Comparison of ENCODE assay signal across 20 cellular contexts in the genomic region with DNA sequence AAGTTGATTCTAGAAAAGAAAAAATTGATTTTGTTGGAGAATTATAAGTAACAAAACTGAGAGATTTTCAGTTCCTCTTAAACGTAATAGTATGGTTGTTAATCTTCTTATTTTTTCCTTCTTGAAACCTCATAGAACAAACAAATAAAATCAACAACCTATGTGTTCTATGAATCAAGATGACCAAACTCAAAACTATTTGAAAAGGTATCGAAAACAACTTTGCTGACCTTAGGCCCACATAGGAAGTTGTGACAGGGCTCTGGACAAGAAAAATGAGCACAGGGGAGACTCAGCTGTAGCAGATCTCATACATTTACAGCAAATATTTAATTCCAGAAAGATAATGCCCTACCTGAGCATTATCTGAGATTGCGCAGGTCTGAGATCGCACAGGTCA.
DNase-seq lines count a peak whose midpoint lies in the region; ATAC-seq, FAIRE-seq and TF ChIP-seq lines count a peak whose summit lies in the region.
"Had no signal": no experiment of that assay in that cellular context is flagged by ENCODE, and none has a peak within 500 bp of the region (broad histone marks: within the 10 kb centered on the region; RNA-seq: fewer than 3 reads in every experiment).

No MANE protein-coding gene starts in this region.

- peak; percentile 47 for ATAC-seq in GM18519 (IDR thresholded peaks at IDR 0.05; ENCODE audit: low FRiP score, unreplicated experiment)
- ATAC-seq in GM19351 (IDR thresholded peaks at IDR 0.05; ENCODE audit: unreplicated experiment) = peak; percentile 60
- peak; percentile 74 for ATAC-seq in HG02870 (IDR thresholded peaks at IDR 0.05; ENCODE audit: unreplicated experiment)
- ATAC-seq in GM12878 = peak; percentile 51
- no peak for ATAC-seq in heart left ventricle

- TF ChIP-seq EP300 in GM12878 (IDR thresholded peaks at IDR 0.05; ENCODE audit: borderline replicate concordance in 1 of 2, control insufficient read depth in 1 of 2, low read depth in 2 of 2, low read length in 2 of 2) = no peak

- no peak overlapping the region for H3K4me3 ChIP-seq in GM12878
- H3K4me3 ChIP-seq in heart left ventricle = no peak overlapping the region
- H3K4me3 ChIP-seq: BLaER1 treated with 17β-estradiol and CSF1 and Interleukin-3, amounts not matched to agents 10 nM and 100 nM had no signal

- no peaks in the 10 kb centered on the region for H4K20me1 ChIP-seq in GM12878 (ENCODE audit: control insufficient read depth, insufficient read depth)
- H4K20me1 ChIP-seq: BLaER1 treated with 17β-estradiol and CSF1 and Interleukin-3, amounts not matched to agents 10 nM and 100 nM had no signal

- no peak overlapping the region for H2AFZ ChIP-seq in GM12878 (ENCODE audit: control insufficient read depth, low read depth, low read length)

- TF ChIP-seq POLR2A in GM12878 (IDR thresholded peaks at IDR 0.05; ENCODE audit: low read depth, low read length) (no peak), heart left ventricle (IDR thresholded peaks at IDR 0.05) (no peak)

- H3K4me2 ChIP-seq in GM12878 (ENCODE audit: control insufficient read depth, insufficient read depth) = no peak overlapping the region
- H3K4me2 ChIP-seq: BLaER1 treated with 17β-estradiol and CSF1 and Interleukin-3, amounts not matched to agents 10 nM and 100 nM; KMS-11 had no signal

- BruUV-seq in GM12878 (replicated peaks; lab: Mats Ljungman, UMichigan) = no TSS peak

- intact Hi-C loops in GM12878 (cut with micrococcal nuclease; ENCODE audit: unreplicated experiment) = no loop called here
- intact Hi-C loops in heart left ventricle (cut with DNase I) = no loop called here

- SMC1A ChIA-PET in GM12878 (lab: Charles Lee; ENCODE audit: uncharacterized antibody, unreplicated experiment) = no interaction called here

- CTCF ChIA-PET in GM12878 (lab: Yijun Ruan, JAX) = no interaction called here

- POLR2A ChIA-PET in GM12878 (lab: Charles Lee) = no interaction called here

- H3K36me3 ChIP-seq in GM12878 (ENCODE audit: control insufficient read depth in 2 of 2, insufficient read depth in 2 of 2, low read length in 1 of 2) = no peaks in the 10 kb centered on the region
- H3K36me3 ChIP-seq in heart left ventricle = no peaks in the 10 kb centered on the region
- H3K36me3 ChIP-seq: BLaER1 treated with 17β-estradiol and CSF1 and Interleukin-3, amounts not matched to agents 10 nM and 100 nM had no signal

- no peaks in the 10 kb centered on the region for H3K79me2 ChIP-seq in GM12878 (ENCODE audit: control insufficient read depth, insufficient read depth, low read length)

- TF ChIP-seq RAD21 in GM12878 (IDR thresholded peaks at IDR 0.05; ENCODE audit: insufficient read depth, low read depth, low read length) = no peak

- H3K9ac ChIP-seq in GM12878 (ENCODE audit: control insufficient read depth, insufficient read depth, low read length) = no peak overlapping the region
- H3K9ac ChIP-seq: BLaER1 treated with 17β-estradiol and CSF1 and Interleukin-3, amounts not matched to agents 10 nM and 100 nM; KMS-11 had no signal

- H3K9me3 ChIP-seq in GM12878 (replicated peaks; ENCODE audit: control insufficient read depth, insufficient read depth, low read length) = no peaks in the 10 kb centered on the region
- H3K9me3 ChIP-seq in heart left ventricle = peaks cover 0 to 7% (median 0%) of the 10 kb centered on the region in 12 donors

- WGBS in GM12878 (ENCODE audit: insufficient coverage, insufficient replicate concordance, low lambda C conversion rate, missing lambda C conversion rate) = 70% methylated on average over 4 of the region's 4 CpGs
- 90 to 94% (median 93%) methylated on average over 4 of the region's 4 CpGs for WGBS in heart left ventricle, 4 donors

- H3K4me1 ChIP-seq in GM12878 (ENCODE audit: control insufficient read depth, insufficient read depth, low read length) (no peaks in the 10 kb centered on the region), heart left ventricle (no peaks in the 10 kb centered on the region)
- H3K4me1 ChIP-seq: BLaER1 treated with 17β-estradiol and CSF1 and Interleukin-3, amounts not matched to agents 10 nM and 100 nM had no signal

- H3K27ac ChIP-seq in GM12878 (ENCODE audit: control insufficient read depth, insufficient read depth) (no peak overlapping the region), heart left ventricle (no peak overlapping the region)
- H3K27ac ChIP-seq: BLaER1 treated with 17β-estradiol and CSF1 and Interleukin-3, amounts not matched to agents 10 nM and 100 nM; HL-60; KMS-11 had no signal

- H3K27me3 ChIP-seq in GM12878 (replicated peaks in 1 of 2; ENCODE audit: control insufficient read depth in 2 of 2, insufficient read depth in 2 of 2, low read length in 1 of 2) (no peaks in the 10 kb centered on the region), heart left ventricle (no peaks in the 10 kb centered on the region)
- H3K27me3 ChIP-seq: BLaER1 treated with 17β-estradiol and CSF1 and Interleukin-3, amounts not matched to agents 10 nM and 100 nM had no signal

- RAD21 ChIA-PET in GM12878 (lab: Charles Lee; ENCODE audit: unreplicated experiment) = no interaction called here

- in situ Hi-C loops in GM12878 (cut with MboI) = no loop called here

- FAIRE-seq in GM12878 (lab: Jason Lieb, UNC) = peak; percentile 38
- FAIRE-seq: GM12892, GM18507 had no signal

- no peak for TF ChIP-seq CTCF in GM12878 (IDR thresholded peaks at IDR 0.05 in 2 of 3, conservative IDR thresholded peaks at IDR 0.05 in 1 of 3; ENCODE audit: control insufficient read depth in 2 of 3, extremely low read depth in 1 of 3, insufficient read depth in 1 of 3, low read depth in 3 of 3, low read length in 3 of 3)
- TF ChIP-seq CTCF in heart left ventricle (IDR thresholded peaks at IDR 0.05) = no peak

- DNase-seq in GM12878 (ENCODE audit: low read depth, low spot score) (no peak), NCI-H187 treated with DMSO at 0.1 percent for 48 hours (lab: John Stamatoyannopoulos, UW) (no peak), heart left ventricle (no peak), NCI-H446 (lab: John Stamatoyannopoulos, UW) (no peak)
- DNase-seq: 8988T; CD8-positive, alpha-beta memory T cell; COR-L47; DMS 273 treated with DMSO at 0.1 percent for 48 hours; DMS53; DND-41; EL; HCEC 1CT had no signal

TF ChIP-seq in GM12878, 131 proteins besides CTCF, POLR2A, EP300 and RAD21 (continues in another document):
- TF ChIP-seq, protein P1, sequence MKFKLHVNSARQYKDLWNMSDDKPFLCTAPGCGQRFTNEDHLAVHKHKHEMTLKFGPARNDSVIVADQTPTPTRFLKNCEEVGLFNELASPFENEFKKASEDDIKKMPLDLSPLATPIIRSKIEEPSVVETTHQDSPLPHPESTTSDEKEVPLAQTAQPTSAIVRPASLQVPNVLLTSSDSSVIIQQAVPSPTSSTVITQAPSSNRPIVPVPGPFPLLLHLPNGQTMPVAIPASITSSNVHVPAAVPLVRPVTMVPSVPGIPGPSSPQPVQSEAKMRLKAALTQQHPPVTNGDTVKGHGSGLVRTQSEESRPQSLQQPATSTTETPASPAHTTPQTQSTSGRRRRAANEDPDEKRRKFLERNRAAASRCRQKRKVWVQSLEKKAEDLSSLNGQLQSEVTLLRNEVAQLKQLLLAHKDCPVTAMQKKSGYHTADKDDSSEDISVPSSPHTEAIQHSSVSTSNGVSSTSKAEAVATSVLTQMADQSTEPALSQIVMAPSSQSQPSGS (IDR thresholded peaks at IDR 0.05; ENCODE audit: low read length) = no peak
- no peak for TF ChIP-seq PAX5 (IDR thresholded peaks at IDR 0.05; ENCODE audit: borderline replicate concordance, low read depth, low read length)
- no peak for TF ChIP-seq ASH2L (IDR thresholded peaks at IDR 0.05; ENCODE audit: borderline replicate concordance, low read depth)
- TF ChIP-seq HDGF (IDR thresholded peaks at IDR 0.05) = no peak
- TF ChIP-seq EZH2 (IDR thresholded peaks at IDR 0.05; ENCODE audit: borderline replicate concordance, control insufficient read depth, low read depth, low read length) = no peak
- TF ChIP-seq JUND (IDR thresholded peaks at IDR 0.05; ENCODE audit: low read depth, low read length) = no peak
- TF ChIP-seq SUPT20H (IDR thresholded peaks at IDR 0.05; ENCODE audit: borderline replicate concordance, control insufficient read depth, low read depth, low read length) = no peak
- TF ChIP-seq JUNB (IDR thresholded peaks at IDR 0.05) = no peak
- TF ChIP-seq MTA2 (IDR thresholded peaks at IDR 0.05; ENCODE audit: low read depth) = no peak
- TF ChIP-seq, protein P2, sequence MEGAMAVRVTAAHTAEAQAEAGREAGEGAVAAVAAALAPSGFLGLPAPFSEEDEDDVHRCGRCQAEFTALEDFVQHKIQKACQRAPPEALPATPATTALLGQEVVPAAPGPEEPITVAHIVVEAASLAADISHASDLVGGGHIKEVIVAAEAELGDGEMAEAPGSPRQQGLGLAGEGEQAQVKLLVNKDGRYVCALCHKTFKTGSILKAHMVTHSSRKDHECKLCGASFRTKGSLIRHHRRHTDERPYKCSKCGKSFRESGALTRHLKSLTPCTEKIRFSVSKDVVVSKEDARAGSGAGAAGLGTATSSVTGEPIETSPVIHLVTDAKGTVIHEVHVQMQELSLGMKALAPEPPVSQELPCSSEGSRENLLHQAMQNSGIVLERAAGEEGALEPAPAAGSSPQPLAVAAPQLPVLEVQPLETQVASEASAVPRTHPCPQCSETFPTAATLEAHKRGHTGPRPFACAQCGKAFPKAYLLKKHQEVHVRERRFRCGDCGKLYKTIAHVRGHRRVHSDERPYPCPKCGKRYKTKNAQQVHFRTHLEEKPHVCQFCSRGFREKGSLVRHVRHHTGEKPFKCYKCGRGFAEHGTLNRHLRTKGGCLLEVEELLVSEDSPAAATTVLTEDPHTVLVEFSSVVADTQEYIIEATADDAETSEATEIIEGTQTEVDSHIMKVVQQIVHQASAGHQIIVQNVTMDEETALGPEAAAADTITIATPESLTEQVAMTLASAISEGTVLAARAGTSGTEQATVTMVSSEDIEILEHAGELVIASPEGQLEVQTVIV (IDR thresholded peaks at IDR 0.05; ENCODE audit: borderline replicate concordance, partially characterized antibody) = no peak
- TF ChIP-seq, protein P3, sequence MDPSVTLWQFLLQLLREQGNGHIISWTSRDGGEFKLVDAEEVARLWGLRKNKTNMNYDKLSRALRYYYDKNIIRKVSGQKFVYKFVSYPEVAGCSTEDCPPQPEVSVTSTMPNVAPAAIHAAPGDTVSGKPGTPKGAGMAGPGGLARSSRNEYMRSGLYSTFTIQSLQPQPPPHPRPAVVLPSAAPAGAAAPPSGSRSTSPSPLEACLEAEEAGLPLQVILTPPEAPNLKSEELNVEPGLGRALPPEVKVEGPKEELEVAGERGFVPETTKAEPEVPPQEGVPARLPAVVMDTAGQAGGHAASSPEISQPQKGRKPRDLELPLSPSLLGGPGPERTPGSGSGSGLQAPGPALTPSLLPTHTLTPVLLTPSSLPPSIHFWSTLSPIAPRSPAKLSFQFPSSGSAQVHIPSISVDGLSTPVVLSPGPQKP (IDR thresholded peaks at IDR 0.05; ENCODE audit: low read depth, low read length) = no peak
- no peak for TF ChIP-seq RBBP5 (conservative IDR thresholded peaks at IDR 0.05)
- TF ChIP-seq SRF (IDR thresholded peaks at IDR 0.05; ENCODE audit: low read depth in 2 of 2, low read length in 2 of 2) = no peak

Comparison
In these comparisons a context has a peak if more than half of its experiments do, and no peak if none do; other contexts are left out.
1. ATAC-seq: peak in GM18519 (single experiment), GM19351 (single experiment), HG02870 (single experiment) and GM12878 (single experiment); none in heart left ventricle (0 of 4).